In the genomic region with DNA sequence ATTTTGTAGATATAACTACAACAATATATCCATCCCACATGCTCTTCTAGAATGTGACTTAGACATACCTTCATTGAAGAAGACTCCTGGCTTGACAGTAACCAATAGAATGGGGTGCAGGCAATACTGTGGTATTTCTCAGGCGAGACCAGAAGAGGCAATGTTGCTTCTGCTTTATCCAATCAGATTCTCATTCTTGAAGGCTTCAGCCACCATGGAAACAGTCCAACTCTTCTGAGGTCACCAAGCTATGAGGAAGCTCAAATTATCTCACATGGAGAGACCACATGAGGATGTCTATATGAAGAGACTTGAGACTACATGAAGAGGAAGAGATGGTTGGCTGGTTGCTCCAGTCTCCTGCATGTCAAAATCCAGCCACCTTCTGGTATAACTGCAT, we compare ENCODE assay signal across 7 cellular contexts.
"Had no signal": no experiment of that assay in that cellular context is flagged by ENCODE, and none has a peak within 500 bp of the region (broad histone marks: within the 10 kb centered on the region; RNA-seq: fewer than 3 reads in every experiment).

No MANE protein-coding gene starts in this region.

- H3K9ac ChIP-seq: parathyroid adenoma had no signal

- DNase-seq: activated CD4-positive, alpha-beta T cell treated with anti-CD3 and anti-CD28 coated beads for 48 hours; activated naive CD4-positive, alpha-beta T cell; effector memory CD4-positive, alpha-beta T cell; retina; thyroid gland had no signal

- H3K36me3 ChIP-seq: thyroid gland had no signal

- H3K4me1 ChIP-seq: parathyroid adenoma, thyroid gland had no signal

- H2AFZ ChIP-seq: parathyroid adenoma had no signal

- H3K4me3 ChIP-seq: coronary artery, thyroid gland had no signal

- H3K27ac ChIP-seq: coronary artery, parathyroid adenoma, thyroid gland had no signal

- H3K27me3 ChIP-seq: thyroid gland had no signal

- H3K79me2 ChIP-seq: parathyroid adenoma had no signal

- H3K9me3 ChIP-seq: thyroid gland had no signal
